Comparison of ENCODE assay signal across 16 cellular contexts in the genomic region with DNA sequence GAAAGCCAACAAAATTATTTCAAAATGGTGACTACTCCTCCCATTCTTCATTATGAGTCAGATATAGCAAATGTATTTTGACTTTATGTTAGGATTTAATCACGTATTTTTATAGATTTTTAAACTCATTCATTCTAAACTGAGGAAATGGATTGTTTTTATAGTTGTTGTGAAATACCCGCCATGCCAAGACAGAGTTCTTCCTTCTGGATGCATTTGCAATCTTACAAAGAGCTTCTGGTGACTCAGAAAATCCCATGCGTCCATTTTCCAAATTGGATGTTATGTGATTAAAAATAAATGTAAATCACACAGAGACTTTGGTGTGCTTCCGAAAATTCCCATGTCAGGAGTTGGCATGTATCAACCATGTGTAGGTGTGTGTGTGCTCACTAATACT.
"Had no signal": no experiment of that assay in that cellular context is flagged by ENCODE, and none has a peak within 500 bp of the region (broad histone marks: within the 10 kb centered on the region; RNA-seq: fewer than 3 reads in every experiment).

No MANE protein-coding gene starts in this region.

- H3K27ac Mint-ChIP-seq: nephron progenitor cell, T-cell had no signal

- DNase-seq: activated CD4-positive, alpha-beta T cell treated with anti-CD3 and anti-CD28 coated beads for 4 hours; activated naive CD4-positive, alpha-beta T cell treated with anti-CD3 and anti-CD28 coated beads, Interleukin-2, amount 50 U/mL, for 16 hours; amniotic stem cell; body of pancreas; kidney; left ventricle myocardium inferior; mesendoderm; nephron progenitor cell; pancreas; retina; T-cell; T1000; thyroid gland; WERI-Rb-1 had no signal

- ATAC-seq: body of pancreas, pancreas, T-cell had no signal

- H3K4me3 ChIP-seq: body of pancreas, esophagus muscularis mucosa, left ventricle myocardium inferior, pancreas, skin epidermis, thyroid gland had no signal

- H3K36me3 Mint-ChIP-seq: T-cell had no signal

- H3K4me3 Mint-ChIP-seq: nephron progenitor cell, T-cell had no signal
